19 cellular contexts compared by ENCODE assay signal in genomic region chr15:67054676-67055075, GRCh38. TPM values are rescaled to one million over a fixed set of nuclear protein-coding genes. Genes with fewer than 3 reads are reported as not detected.
DNase-seq lines count a peak whose midpoint lies in the region; ATAC-seq and TF ChIP-seq lines count a peak whose summit lies in the region.
"Had no signal": no experiment of that assay in that cellular context is flagged by ENCODE, and none has a peak within 500 bp of the region (broad histone marks: within the 10 kb centered on the region; RNA-seq: fewer than 3 reads in every experiment).

No MANE protein-coding gene starts in this region.

- H3K27me3 ChIP-seq in CD4-positive, CD25-positive, alpha-beta regulatory T cell (ENCODE audit: control insufficient read depth, insufficient read depth, low read length), result no peaks in the 10 kb centered on the region
- H3K27me3 ChIP-seq: BE2C had no signal

- no peak overlapping the region for H3K4me3 ChIP-seq in CD4-positive, CD25-positive, alpha-beta regulatory T cell (ENCODE audit: low read depth, low read length)

- CTCF ChIA-PET in activated CD4-positive, alpha-beta T cell treated with anti-CD3 and anti-CD28 coated beads for 36 hours (lab: Charles Lee), result no interaction called here
- CTCF ChIA-PET in activated CD4-positive, alpha-beta T cell treated with anti-CD3 and anti-CD28 coated beads, Interleukin-2, amount 10 ng/mL, durations not matched to agents 7 days and 5 days (lab: Charles Lee), result no interaction called here

- H3K36me3 Mint-ChIP-seq in activated CD4-positive, alpha-beta T cell treated with anti-CD3 and anti-CD28 coated beads for 36 hours (ENCODE audit: low read depth), result no peaks in the 10 kb centered on the region
- no peaks in the 10 kb centered on the region for H3K36me3 Mint-ChIP-seq in activated CD4-positive, alpha-beta T cell treated with anti-CD3 and anti-CD28 coated beads, Interleukin-2, amount 10 ng/mL, durations not matched to agents 7 days and 5 days (ENCODE audit: low read depth)
- no peaks in the 10 kb centered on the region for H3K36me3 Mint-ChIP-seq in CD4-positive, CD25-positive, alpha-beta regulatory T cell
- H3K36me3 Mint-ChIP-seq in T-helper 17 cell (ENCODE audit: low read depth) (no peaks in the 10 kb centered on the region), nephron progenitor cell (ENCODE audit: low read depth) (no peaks in the 10 kb centered on the region)

- H3K27me3 Mint-ChIP-seq in activated CD4-positive, alpha-beta T cell treated with anti-CD3 and anti-CD28 coated beads for 36 hours, result no peaks in the 10 kb centered on the region
- H3K27me3 Mint-ChIP-seq in activated CD4-positive, alpha-beta T cell treated with anti-CD3 and anti-CD28 coated beads, Interleukin-2, amount 10 ng/mL, durations not matched to agents 7 days and 5 days, result no peaks in the 10 kb centered on the region
- peaks cover 4% of the 10 kb centered on the region for H3K27me3 Mint-ChIP-seq in CD4-positive, CD25-positive, alpha-beta regulatory T cell
- H3K27me3 Mint-ChIP-seq in T-helper 17 cell (no peaks in the 10 kb centered on the region), nephron progenitor cell (ENCODE audit: low read depth, poor library complexity) (peaks cover 12% of the 10 kb centered on the region)

- no peaks in the 10 kb centered on the region for H3K36me3 ChIP-seq in CD4-positive, CD25-positive, alpha-beta regulatory T cell (ENCODE audit: control insufficient read depth, insufficient read depth, low read length)
- H3K36me3 ChIP-seq: BE2C had no signal

- POLR2A ChIA-PET in activated CD4-positive, alpha-beta T cell treated with anti-CD3 and anti-CD28 coated beads for 36 hours (lab: Charles Lee), result no interaction called here
- POLR2A ChIA-PET in activated CD4-positive, alpha-beta T cell treated with anti-CD3 and anti-CD28 coated beads, Interleukin-2, amount 10 ng/mL, durations not matched to agents 7 days and 5 days (lab: Charles Lee), result interaction anchor here (0.6 kb wide), 1 partner anchor 146 kb away, joined by 5 read pairs; no protein-coding TSS in a partner anchor

- intact Hi-C loops in activated CD4-positive, alpha-beta T cell treated with anti-CD3 and anti-CD28 coated beads for 36 hours (cut with DNase I, micrococcal nuclease), result no loop called here

- DNase-seq in activated CD4-positive, alpha-beta T cell treated with anti-CD3 and anti-CD28 coated beads for 36 hours, result peak; percentile 49
- no peak for DNase-seq in activated CD4-positive, alpha-beta T cell treated with anti-CD3 and anti-CD28 coated beads, Interleukin-2, amount 10 ng/mL, durations not matched to agents 7 days and 5 days
- no peak for DNase-seq in CD4-positive, CD25-positive, alpha-beta regulatory T cell
- DNase-seq in T-helper 17 cell (no peak), nephron progenitor cell (no peak), SHP77 (lab: John Stamatoyannopoulos, UW) (no peak), ecto neural progenitor cell (ENCODE audit: low spot score) (no peak)
- DNase-seq: BE2C, DND-41, GDM1, HFFc6, NCI-H1092 treated with DMSO at 0.1 percent for 48 hours, NCI-H1694 treated with DMSO at 0.1 percent for 48 hours, NCI-H2107, NCI-H2227 treated with DMSO at 0.1 percent for 48 hours, NCI-H524 had no signal

- H3K27ac ChIP-seq in CD4-positive, CD25-positive, alpha-beta regulatory T cell (ENCODE audit: insufficient read depth, low read length, poor library complexity, severe bottlenecking), result no peak overlapping the region
- H3K27ac ChIP-seq: 22Rv1 had no signal

- H3K4me1 Mint-ChIP-seq in activated CD4-positive, alpha-beta T cell treated with anti-CD3 and anti-CD28 coated beads for 36 hours, result peaks cover 37% of the 10 kb centered on the region
- H3K4me1 Mint-ChIP-seq in activated CD4-positive, alpha-beta T cell treated with anti-CD3 and anti-CD28 coated beads, Interleukin-2, amount 10 ng/mL, durations not matched to agents 7 days and 5 days, result peaks cover 48% of the 10 kb centered on the region
- H3K4me1 Mint-ChIP-seq in CD4-positive, CD25-positive, alpha-beta regulatory T cell, result peaks cover 13 to 43% (median 28%) of the 10 kb centered on the region in 4 donors
- peaks cover 24% of the 10 kb centered on the region for H3K4me1 Mint-ChIP-seq in T-helper 17 cell
- peaks cover 35% of the 10 kb centered on the region for H3K4me1 Mint-ChIP-seq in nephron progenitor cell

- ATAC-seq in activated CD4-positive, alpha-beta T cell treated with anti-CD3 and anti-CD28 coated beads for 36 hours, result peak; percentile 67
- no peak for ATAC-seq in CD4-positive, CD25-positive, alpha-beta regulatory T cell (ENCODE audit: low read depth in 2 of 2)
- ATAC-seq in T-helper 17 cell (no peak), HG03442 (IDR thresholded peaks at IDR 0.05; ENCODE audit: unreplicated experiment) (no peak)
- ATAC-seq: HepG2 had no signal

- no peaks in the 10 kb centered on the region for H3K9me3 Mint-ChIP-seq in activated CD4-positive, alpha-beta T cell treated with anti-CD3 and anti-CD28 coated beads for 36 hours (ENCODE audit: low read depth)
- no peaks in the 10 kb centered on the region for H3K9me3 Mint-ChIP-seq in activated CD4-positive, alpha-beta T cell treated with anti-CD3 and anti-CD28 coated beads, Interleukin-2, amount 10 ng/mL, durations not matched to agents 7 days and 5 days
- H3K9me3 Mint-ChIP-seq in CD4-positive, CD25-positive, alpha-beta regulatory T cell, result peaks cover 0 to 2% (median 0%) of the 10 kb centered on the region in 7 donors
- H3K9me3 Mint-ChIP-seq in nephron progenitor cell, result no peaks in the 10 kb centered on the region
- H3K9me3 Mint-ChIP-seq: HFFc6 had no signal

- no peak overlapping the region for H3K27ac Mint-ChIP-seq in activated CD4-positive, alpha-beta T cell treated with anti-CD3 and anti-CD28 coated beads for 36 hours
- no peak overlapping the region for H3K27ac Mint-ChIP-seq in activated CD4-positive, alpha-beta T cell treated with anti-CD3 and anti-CD28 coated beads, Interleukin-2, amount 10 ng/mL, durations not matched to agents 7 days and 5 days
- peak overlapping the region; percentile 63 to 87 (median 68) for H3K27ac Mint-ChIP-seq in CD4-positive, CD25-positive, alpha-beta regulatory T cell
- H3K27ac Mint-ChIP-seq in T-helper 17 cell (peak overlapping the region; percentile 61), nephron progenitor cell (peak overlapping the region; percentile 11)
- H3K27ac Mint-ChIP-seq: HFFc6 had no signal

- no peak for TF ChIP-seq CTCF in nephron progenitor cell (IDR thresholded peaks at IDR 0.05)

- no peak overlapping the region for H3K4me3 Mint-ChIP-seq in activated CD4-positive, alpha-beta T cell treated with anti-CD3 and anti-CD28 coated beads for 36 hours
- H3K4me3 Mint-ChIP-seq in activated CD4-positive, alpha-beta T cell treated with anti-CD3 and anti-CD28 coated beads, Interleukin-2, amount 10 ng/mL, durations not matched to agents 7 days and 5 days, result no peak overlapping the region
- H3K4me3 Mint-ChIP-seq in CD4-positive, CD25-positive, alpha-beta regulatory T cell, result no peak overlapping the region
- H3K4me3 Mint-ChIP-seq in T-helper 17 cell (no peak overlapping the region), nephron progenitor cell (no peak overlapping the region)
- H3K4me3 Mint-ChIP-seq: HFFc6 had no signal

- peaks cover 3% of the 10 kb centered on the region for H3K4me1 ChIP-seq in CD4-positive, CD25-positive, alpha-beta regulatory T cell (ENCODE audit: control insufficient read depth, insufficient read depth, low read length, poor library complexity, severe bottlenecking)
- H3K4me1 ChIP-seq: BE2C had no signal

- H3K9me3 ChIP-seq in CD4-positive, CD25-positive, alpha-beta regulatory T cell (ENCODE audit: control insufficient read depth in 2 of 2, low read length in 2 of 2), result no peaks in the 10 kb centered on the region
- H3K9me3 ChIP-seq in T-helper 17 cell (ENCODE audit: control insufficient read depth, low read length, poor library complexity, severe bottlenecking), result no peaks in the 10 kb centered on the region
- H3K9me3 ChIP-seq: BE2C had no signal

RNA-seq across cellular contexts. Expression of gene SMAD3, which starts 10.7 kb away (rescaled TPM):
- 10 to 100 TPM; 33.7 to 40.8 TPM for total RNA-seq in activated CD4-positive, alpha-beta T cell treated with anti-CD3 and anti-CD28 coated beads for 36 hours
- total RNA-seq in activated CD4-positive, alpha-beta T cell treated with anti-CD3 and anti-CD28 coated beads, Interleukin-2, amount 10 ng/mL, durations not matched to agents 7 days and 5 days, result 10 to 100 TPM; 81.6 to 83.9 TPM
- total RNA-seq in CD4-positive, CD25-positive, alpha-beta regulatory T cell, result 76.6 TPM
- 10 to 100 TPM; 12.0 to 17.0 (median 14.5) TPM for polyA plus RNA-seq in CD4-positive, CD25-positive, alpha-beta regulatory T cell
- total RNA-seq in T-helper 17 cell, result 10 to 100 TPM; 79.8 to 82.9 TPM

Comparison
In these comparisons a context has a peak if more than half of its experiments do, and no peak if none do; other contexts are left out.
1. H3K27ac Mint-ChIP-seq: peak in CD4-positive, CD25-positive, alpha-beta regulatory T cell (3 of 3), T-helper 17 cell (single experiment) and nephron progenitor cell (single experiment); none in activated CD4-positive, alpha-beta T cell treated with anti-CD3 and anti-CD28 coated beads for 36 hours (single experiment) and activated CD4-positive, alpha-beta T cell treated with anti-CD3 and anti-CD28 coated beads, Interleukin-2, amount 10 ng/mL, durations not matched to agents 7 days and 5 days (single experiment).